1 cellular context compared by ENCODE assay signal in genomic region chr12:106120578-106121105, GRCh38.
TF ChIP-seq lines count a peak whose summit lies in the region.

No MANE protein-coding gene starts in this region.

TF ChIP-seq in liver, 16 proteins besides CTCF, POLR2A, EP300 and RAD21 (continued from another document):
- peak; percentile 69 for TF ChIP-seq REST (IDR thresholded peaks at IDR 0.05)
- no peak for TF ChIP-seq GABPA (IDR thresholded peaks at IDR 0.05 in 1 of 2, conservative IDR thresholded peaks at IDR 0.05 in 1 of 2)
- TF ChIP-seq TAF1 (conservative IDR thresholded peaks at IDR 0.05), result peak; percentile 37
- TF ChIP-seq MAX (IDR thresholded peaks at IDR 0.05), result peak; percentile 49
- TF ChIP-seq, protein P1, sequence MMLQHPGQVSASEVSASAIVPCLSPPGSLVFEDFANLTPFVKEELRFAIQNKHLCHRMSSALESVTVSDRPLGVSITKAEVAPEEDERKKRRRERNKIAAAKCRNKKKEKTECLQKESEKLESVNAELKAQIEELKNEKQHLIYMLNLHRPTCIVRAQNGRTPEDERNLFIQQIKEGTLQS (IDR thresholded peaks at IDR 0.05), result peak; percentile 96
- TF ChIP-seq NR2F2 (IDR thresholded peaks at IDR 0.05), result peak; percentile 98
- TF ChIP-seq JUND (IDR thresholded peaks at IDR 0.05), result peak; percentile 30 to 78
- TF ChIP-seq, protein P2, sequence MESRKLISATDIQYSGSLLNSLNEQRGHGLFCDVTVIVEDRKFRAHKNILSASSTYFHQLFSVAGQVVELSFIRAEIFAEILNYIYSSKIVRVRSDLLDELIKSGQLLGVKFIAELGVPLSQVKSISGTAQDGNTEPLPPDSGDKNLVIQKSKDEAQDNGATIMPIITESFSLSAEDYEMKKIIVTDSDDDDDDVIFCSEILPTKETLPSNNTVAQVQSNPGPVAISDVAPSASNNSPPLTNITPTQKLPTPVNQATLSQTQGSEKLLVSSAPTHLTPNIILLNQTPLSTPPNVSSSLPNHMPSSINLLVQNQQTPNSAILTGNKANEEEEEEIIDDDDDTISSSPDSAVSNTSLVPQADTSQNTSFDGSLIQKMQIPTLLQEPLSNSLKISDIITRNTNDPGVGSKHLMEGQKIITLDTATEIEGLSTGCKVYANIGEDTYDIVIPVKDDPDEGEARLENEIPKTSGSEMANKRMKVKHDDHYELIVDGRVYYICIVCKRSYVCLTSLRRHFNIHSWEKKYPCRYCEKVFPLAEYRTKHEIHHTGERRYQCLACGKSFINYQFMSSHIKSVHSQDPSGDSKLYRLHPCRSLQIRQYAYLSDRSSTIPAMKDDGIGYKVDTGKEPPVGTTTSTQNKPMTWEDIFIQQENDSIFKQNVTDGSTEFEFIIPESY (IDR thresholded peaks at IDR 0.05), result peak; percentile 59
- TF ChIP-seq HNF4G (IDR thresholded peaks at IDR 0.05), result peak; percentile 81
- peak; percentile 86 for TF ChIP-seq FOXA2 (IDR thresholded peaks at IDR 0.05)
- TF ChIP-seq SP1 (IDR thresholded peaks at IDR 0.05), result peak; percentile 97
- peak; percentile 88 for TF ChIP-seq FOXA1 (IDR thresholded peaks at IDR 0.05)
